Comparison of ENCODE assay signal across 16 cellular contexts in the genomic region with DNA sequence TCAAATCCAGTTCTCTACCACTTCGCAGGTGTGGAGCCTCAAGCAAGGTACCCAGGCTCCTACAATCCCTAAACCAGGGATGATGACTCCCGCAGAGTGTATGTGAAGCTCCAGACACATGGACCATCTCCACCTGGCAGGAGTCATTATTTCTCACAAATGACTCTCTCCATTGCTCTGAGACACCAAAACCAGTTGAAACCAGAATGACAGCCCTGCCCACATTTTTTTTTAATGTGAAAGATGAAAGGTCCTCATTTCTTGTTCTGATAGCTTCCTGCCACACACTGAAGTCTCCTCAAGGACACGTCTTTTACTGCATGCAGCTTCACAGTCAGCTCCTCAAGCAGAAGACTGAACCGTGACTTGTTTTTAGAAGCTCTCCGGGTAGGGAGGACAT.
DNase-seq lines count a peak whose midpoint lies in the region; ATAC-seq, FAIRE-seq and TF ChIP-seq lines count a peak whose summit lies in the region.
"Had no signal": no experiment of that assay in that cellular context is flagged by ENCODE, and none has a peak within 500 bp of the region (broad histone marks: within the 10 kb centered on the region; RNA-seq: fewer than 3 reads in every experiment).

No MANE protein-coding gene starts in this region.

- no peaks in the 10 kb centered on the region for H3K36me3 ChIP-seq in brain microvascular endothelial cell (replicated peaks)

- intact Hi-C loops in left ventricle myocardium superior (cut with micrococcal nuclease), result no loop called here

- no peak overlapping the region for H3K4me3 ChIP-seq in brain microvascular endothelial cell (ENCODE audit: low read depth, low read length)
- H3K4me3 ChIP-seq: coronary artery had no signal

- ATAC-seq in left ventricle myocardium superior (no peak), left lobe of liver (no peak)
- ATAC-seq: sciatic nerve; stimulated activated naive B cell treated with anti-CD40 and anti-IgM and Interleukin-4, amounts not matched to agents 10 μg/mL and 1 μg/mL and 100 μg/mL, for 72 hours had no signal

- no peak for TF ChIP-seq CTCF in brain microvascular endothelial cell (IDR thresholded peaks at IDR 0.05; ENCODE audit: low read depth, low read length, missing control alignments)

- peak in 5 of 6 experiments; percentile 9 to 84 (median 80) for DNase-seq in stimulated activated naive CD4-positive, alpha-beta T cell (lab: John Stamatoyannopoulos, UW)
- DNase-seq in stimulated activated naive CD4-positive, alpha-beta T cell treated with Interleukin-2 at 50 U/mL for 16 hours (lab: John Stamatoyannopoulos, UW), result no peak
- peak in 3 of 5 experiments; percentile 6 to 82 (median 31) for DNase-seq in T-helper 2 cell
- peak; percentile 73 for DNase-seq in central memory CD4-positive, alpha-beta T cell
- no peak for DNase-seq in RCC 7860 (ENCODE audit: low spot score)
- DNase-seq in brain microvascular endothelial cell, result no peak
- no peak for DNase-seq in left ventricle myocardium superior
- DNase-seq in left lobe of liver (ENCODE audit: low spot score), result no peak
- DNase-seq: aorta; NCI-H2107; NCI-H774; stimulated activated naive B cell treated with anti-CD40 and anti-IgM and Interleukin-4, amounts not matched to agents 10 μg/mL and 1 μg/mL and 100 μg/mL, for 72 hours; T-helper 9 cell had no signal

- no peak overlapping the region for H3K27ac ChIP-seq in brain microvascular endothelial cell
- H3K27ac ChIP-seq: coronary artery had no signal

- H3K27me3 ChIP-seq in brain microvascular endothelial cell (replicated peaks), result no peaks in the 10 kb centered on the region

- in situ Hi-C loops in brain microvascular endothelial cell (cut with HindIII; ENCODE audit: low pct_ligation_motif_present, low sequenced_read_pairs), result no loop called here

- FAIRE-seq in RCC 7860 (lab: Jason Lieb, UNC), result no peak
- FAIRE-seq: HTR-8/SVneo had no signal

Comparison
In these comparisons a context has a peak if more than half of its experiments do, and no peak if none do; other contexts are left out.
1. DNase-seq: peak in stimulated activated naive CD4-positive, alpha-beta T cell (5 of 6), T-helper 2 cell (3 of 5) and central memory CD4-positive, alpha-beta T cell (single experiment); none in stimulated activated naive CD4-positive, alpha-beta T cell treated with Interleukin-2 at 50 U/mL for 16 hours (single experiment), RCC 7860 (single experiment), brain microvascular endothelial cell (single experiment), left ventricle myocardium superior (single experiment) and left lobe of liver (single experiment).